In the genomic region with DNA sequence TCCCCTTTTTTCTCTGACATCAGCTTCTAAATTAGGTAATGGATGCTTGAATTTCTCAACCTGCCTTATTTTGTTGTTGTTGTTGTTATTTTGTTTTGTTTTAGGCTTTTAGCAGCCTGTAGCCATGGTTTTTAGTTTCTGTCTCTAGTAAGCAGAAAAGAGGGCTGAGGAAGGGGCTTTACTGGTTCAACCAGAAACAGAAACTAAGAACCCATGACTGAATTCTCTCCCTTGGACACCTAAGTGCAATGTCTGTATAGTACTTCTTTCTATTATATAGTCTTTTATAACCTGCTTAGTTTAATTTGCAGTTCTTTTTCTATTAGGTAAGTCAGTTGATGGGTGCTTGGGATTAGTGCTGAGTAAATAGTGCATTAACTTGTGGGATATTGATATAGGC, we compare ENCODE assay signal across 17 cellular contexts.
A peak's percentile ranks its signal among the peaks of the same experiment; 100 is the strongest.
DNase-seq lines count a peak whose midpoint lies in the region; ATAC-seq, FAIRE-seq and TF ChIP-seq lines count a peak whose summit lies in the region.
"Had no signal": no experiment of that assay in that cellular context is flagged by ENCODE, and none has a peak within 500 bp of the region (broad histone marks: within the 10 kb centered on the region; RNA-seq: fewer than 3 reads in every experiment).

No MANE protein-coding gene starts in this region.

- no peak overlapping the region for H3K4me3 Mint-ChIP-seq in glutamatergic neuron (ENCODE audit: unreplicated experiment)
- H3K4me3 Mint-ChIP-seq: activated naive CD8-positive, alpha-beta T cell treated with anti-CD3 and anti-CD28 coated beads for 36 hours; nephron; WTC11 had no signal

- H3K9me3 ChIP-seq in A549, result no peaks in the 10 kb centered on the region
- H3K9me3 ChIP-seq: BE2C had no signal

- CTCF ChIA-PET in A549 (lab: Yijun Ruan, JAX), result no interaction called here
- CTCF ChIA-PET in HEK293T (lab: Yijun Ruan, JAX), result no interaction called here

- peaks cover 8% of the 10 kb centered on the region; the same call in 2 of the 3 replicates for H3K4me1 ChIP-seq in A549

- no peak overlapping the region for H3K27ac Mint-ChIP-seq in glutamatergic neuron (ENCODE audit: unreplicated experiment)
- H3K27ac Mint-ChIP-seq: activated naive CD8-positive, alpha-beta T cell treated with anti-CD3 and anti-CD28 coated beads for 36 hours; nephron; WTC11 had no signal

- ATAC-seq in A549 (no peak), GM18868 (IDR thresholded peaks at IDR 0.05; ENCODE audit: unreplicated experiment) (peak; percentile 95), HG02571 (IDR thresholded peaks at IDR 0.05; ENCODE audit: unreplicated experiment) (peak; percentile 86), HG03558 (IDR thresholded peaks at IDR 0.05; ENCODE audit: extremely low read depth, unreplicated experiment) (peak; percentile 64)
- ATAC-seq: HCT116, WTC11 had no signal

- TF ChIP-seq EP300 in A549 (IDR thresholded peaks at IDR 0.05), result no peak

- peaks cover 8% of the 10 kb centered on the region for H3K4me1 Mint-ChIP-seq in glutamatergic neuron (ENCODE audit: low read depth, unreplicated experiment)

- no peak for TF ChIP-seq POLR2A in A549 (IDR thresholded peaks at IDR 0.05; ENCODE audit: low read length)

- peaks cover 5% of the 10 kb centered on the region for H3K36me3 Mint-ChIP-seq in glutamatergic neuron (ENCODE audit: unreplicated experiment)

- no peaks in the 10 kb centered on the region for H3K27me3 Mint-ChIP-seq in glutamatergic neuron (ENCODE audit: unreplicated experiment)
- H3K27me3 Mint-ChIP-seq: activated naive CD8-positive, alpha-beta T cell treated with anti-CD3 and anti-CD28 coated beads for 36 hours had no signal

- no peak for FAIRE-seq in A549 (lab: Jason Lieb, UNC)
- FAIRE-seq: kidney had no signal

- no peak for TF ChIP-seq RAD21 in A549 (conservative IDR thresholded peaks at IDR 0.05 in 1 of 2, IDR thresholded peaks at IDR 0.05 in 1 of 2)

- 0 out of 3 replicates have a peak overlapping the region, but pooled peaks have one; percentile 8 for H3K4me2 ChIP-seq in A549

- peaks cover 2% of the 10 kb centered on the region for H3K9me3 Mint-ChIP-seq in glutamatergic neuron (ENCODE audit: unreplicated experiment)
- H3K9me3 Mint-ChIP-seq: activated naive CD8-positive, alpha-beta T cell treated with anti-CD3 and anti-CD28 coated beads for 36 hours had no signal

- DNase-seq in A549 (ENCODE audit: low read depth in 1 of 2, low spot score in 1 of 2) (no peak), HEK293T (ENCODE audit: extremely low spot score) (no peak), glutamatergic neuron (no peak), NCI-H2196 (lab: John Stamatoyannopoulos, UW; ENCODE audit: unreplicated experiment) (no peak), NCI-H1436 treated with DMSO at 0.1 percent for 48 hours (lab: John Stamatoyannopoulos, UW) (no peak)
- DNase-seq: activated naive CD8-positive, alpha-beta T cell treated with anti-CD3 and anti-CD28 coated beads for 36 hours; BE2C; kidney; NCI-H2081 treated with DMSO at 0.1 percent for 48 hours; stimulated activated CD8-positive, alpha-beta memory T cell treated with anti-CD3 and anti-CD28 coated beads, Interleukin-4, amount 100 ng/mL, for 48 hours had no signal

- no peak overlapping the region for H3K4me3 ChIP-seq in A549
- H3K4me3 ChIP-seq: skin epidermis had no signal

- TF ChIP-seq CTCF in A549 (IDR thresholded peaks at IDR 0.05) (no peak), glutamatergic neuron (IDR thresholded peaks at IDR 0.05; ENCODE audit: partially characterized antibody, unreplicated experiment) (no peak)

- no peak overlapping the region for H3K27ac ChIP-seq in A549
- H3K27ac ChIP-seq: skin epidermis had no signal

- POLR2A ChIA-PET in A549 (lab: Yijun Ruan, JAX), result no interaction called here
- POLR2A ChIA-PET in HEK293T (lab: Yijun Ruan, JAX), result no interaction called here

TF ChIP-seq in A549, 52 proteins besides CTCF, POLR2A, EP300 and RAD21 (continues in another document):
- TF ChIP-seq RFX5 (IDR thresholded peaks at IDR 0.05), result no peak
- TF ChIP-seq, protein P1, sequence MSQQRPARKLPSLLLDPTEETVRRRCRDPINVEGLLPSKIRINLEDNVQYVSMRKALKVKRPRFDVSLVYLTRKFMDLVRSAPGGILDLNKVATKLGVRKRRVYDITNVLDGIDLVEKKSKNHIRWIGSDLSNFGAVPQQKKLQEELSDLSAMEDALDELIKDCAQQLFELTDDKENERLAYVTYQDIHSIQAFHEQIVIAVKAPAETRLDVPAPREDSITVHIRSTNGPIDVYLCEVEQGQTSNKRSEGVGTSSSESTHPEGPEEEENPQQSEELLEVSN (IDR thresholded peaks at IDR 0.05; ENCODE audit: borderline replicate concordance, low read depth), result no peak
- TF ChIP-seq, protein P2, sequence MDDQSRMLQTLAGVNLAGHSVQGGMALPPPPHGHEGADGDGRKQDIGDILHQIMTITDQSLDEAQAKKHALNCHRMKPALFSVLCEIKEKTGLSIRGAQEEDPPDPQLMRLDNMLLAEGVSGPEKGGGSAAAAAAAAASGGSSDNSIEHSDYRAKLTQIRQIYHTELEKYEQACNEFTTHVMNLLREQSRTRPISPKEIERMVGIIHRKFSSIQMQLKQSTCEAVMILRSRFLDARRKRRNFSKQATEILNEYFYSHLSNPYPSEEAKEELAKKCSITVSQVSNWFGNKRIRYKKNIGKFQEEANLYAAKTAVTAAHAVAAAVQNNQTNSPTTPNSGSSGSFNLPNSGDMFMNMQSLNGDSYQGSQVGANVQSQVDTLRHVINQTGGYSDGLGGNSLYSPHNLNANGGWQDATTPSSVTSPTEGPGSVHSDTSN (IDR thresholded peaks at IDR 0.05), result no peak
- no peak for TF ChIP-seq JUNB (IDR thresholded peaks at IDR 0.05)
- no peak for TF ChIP-seq GATA3 (IDR thresholded peaks at IDR 0.05; ENCODE audit: borderline replicate concordance)
- TF ChIP-seq RCOR1 (IDR thresholded peaks at IDR 0.05; ENCODE audit: low read depth, low read length), result no peak
- TF ChIP-seq CEBPB (IDR thresholded peaks at IDR 0.05), result no peak
- TF ChIP-seq CHD4 (IDR thresholded peaks at IDR 0.05; ENCODE audit: borderline replicate concordance), result no peak
- TF ChIP-seq KDM1A (IDR thresholded peaks at IDR 0.05; ENCODE audit: low read depth), result no peak
- TF ChIP-seq ZC3H11A (IDR thresholded peaks at IDR 0.05), result no peak
- no peak for TF ChIP-seq FOXS1 (CRISPR knock-in tag; IDR thresholded peaks at IDR 0.05)
- no peak for TF ChIP-seq ESRRA (IDR thresholded peaks at IDR 0.05; ENCODE audit: borderline replicate concordance, low read length)
- TF ChIP-seq HES2 (IDR thresholded peaks at IDR 0.05), result no peak
- no peak for TF ChIP-seq HOXB5 (CRISPR knock-in tag; IDR thresholded peaks at IDR 0.05)
- no peak for TF ChIP-seq MAFK (IDR thresholded peaks at IDR 0.05; ENCODE audit: partially characterized antibody)
- no peak for TF ChIP-seq ZFP36 (IDR thresholded peaks at IDR 0.05; ENCODE audit: borderline replicate concordance, partially characterized antibody)

TF ChIP-seq in HEK293T, 16 proteins besides CTCF, POLR2A, EP300 and RAD21:
- TF ChIP-seq TARDBP (IDR thresholded peaks at IDR 0.05) (no peak), BHLHE40 (IDR thresholded peaks at IDR 0.05; ENCODE audit: borderline replicate concordance) (no peak), ZNF384 (IDR thresholded peaks at IDR 0.05) (no peak), CTBP1 (IDR thresholded peaks at IDR 0.05; ENCODE audit: borderline replicate concordance) (no peak), ELF4 (IDR thresholded peaks at IDR 0.05) (no peak), HDGF (IDR thresholded peaks at IDR 0.05; ENCODE audit: borderline replicate concordance) (no peak), FOXK2 (IDR thresholded peaks at IDR 0.05) (no peak), FOXA1 (IDR thresholded peaks at IDR 0.05) (no peak), SP1 (IDR thresholded peaks at IDR 0.05) (no peak), FOXM1 (IDR thresholded peaks at IDR 0.05; ENCODE audit: borderline replicate concordance) (no peak), L3MBTL2 (conservative IDR thresholded peaks at IDR 0.05) (no peak)
- TF ChIP-seq, protein P3, sequence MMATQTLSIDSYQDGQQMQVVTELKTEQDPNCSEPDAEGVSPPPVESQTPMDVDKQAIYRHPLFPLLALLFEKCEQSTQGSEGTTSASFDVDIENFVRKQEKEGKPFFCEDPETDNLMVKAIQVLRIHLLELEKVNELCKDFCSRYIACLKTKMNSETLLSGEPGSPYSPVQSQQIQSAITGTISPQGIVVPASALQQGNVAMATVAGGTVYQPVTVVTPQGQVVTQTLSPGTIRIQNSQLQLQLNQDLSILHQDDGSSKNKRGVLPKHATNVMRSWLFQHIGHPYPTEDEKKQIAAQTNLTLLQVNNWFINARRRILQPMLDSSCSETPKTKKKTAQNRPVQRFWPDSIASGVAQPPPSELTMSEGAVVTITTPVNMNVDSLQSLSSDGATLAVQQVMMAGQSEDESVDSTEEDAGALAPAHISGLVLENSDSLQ (IDR thresholded peaks at IDR 0.05), result no peak

Comparison
In these comparisons a context has a peak if more than half of its experiments do, and no peak if none do; other contexts are left out.
1. ATAC-seq: peak in GM18868 (single experiment), HG02571 (single experiment) and HG03558 (single experiment); none in A549 (0 of 2).